Comparison of ENCODE assay signal across 17 cellular contexts in the genomic region with DNA sequence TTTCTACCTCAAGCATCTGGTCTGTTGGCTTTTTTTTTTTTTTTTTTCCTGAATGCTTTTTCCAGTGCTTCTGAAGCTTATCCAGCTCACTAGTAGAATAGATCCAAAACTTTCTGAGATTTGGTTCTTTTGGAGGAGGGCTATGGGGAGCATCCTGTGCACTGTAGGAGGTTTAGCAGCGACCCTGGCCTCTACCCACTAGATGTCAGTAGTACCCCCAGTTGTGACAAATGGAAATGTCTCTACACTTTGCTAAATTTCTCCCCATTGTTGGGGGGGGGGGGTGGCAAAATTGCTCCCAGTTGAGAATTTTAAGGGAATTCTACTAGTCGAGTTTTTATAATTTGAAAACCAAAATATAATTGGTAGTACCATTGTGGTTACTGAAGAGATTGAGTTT. TPM values are rescaled to one million over a fixed set of nuclear protein-coding genes. Genes with fewer than 3 reads are reported as not detected.
DNase-seq lines count a peak whose midpoint lies in the region; ATAC-seq and TF ChIP-seq lines count a peak whose summit lies in the region.
"Had no signal": no experiment of that assay in that cellular context is flagged by ENCODE, and none has a peak within 500 bp of the region (broad histone marks: within the 10 kb centered on the region; RNA-seq: fewer than 3 reads in every experiment).

No MANE protein-coding gene starts in this region.

- H3F3A ChIP-seq in GM23338 (replicated peaks; ENCODE audit: low read depth) = no peaks in the 10 kb centered on the region

- H3K4me2 ChIP-seq in GM23338 = no peak overlapping the region
- H3K4me2 ChIP-seq in osteoblast (ENCODE audit: insufficient read depth, low read length) = no peak overlapping the region

- CTCF ChIA-PET in CD8-positive, alpha-beta memory T cell (lab: Charles Lee) = interaction anchor here (0.7 to 1.5 kb wide), 3 partner anchors 23 to 1258 kb away, joined by 3 to 7 read pairs (median 3); partner anchors contain the start of gene PPA2

- H3K4me1 ChIP-seq in GM23338 (ENCODE audit: insufficient read depth) (no peaks in the 10 kb centered on the region), SJCRH30 (no peaks in the 10 kb centered on the region), osteoblast (ENCODE audit: insufficient read depth, low read length) (no peaks in the 10 kb centered on the region)
- no peaks in the 10 kb centered on the region for H3K4me1 ChIP-seq in CD8-positive, alpha-beta memory T cell (ENCODE audit: insufficient read depth, low read length)

- H4K20me1 ChIP-seq in GM23338 (replicated peaks; ENCODE audit: insufficient read depth) (no peaks in the 10 kb centered on the region), osteoblast (ENCODE audit: insufficient read depth, low read length) (no peaks in the 10 kb centered on the region)

- H3K79me2 ChIP-seq in GM23338 (replicated peaks; ENCODE audit: insufficient read depth) (no peaks in the 10 kb centered on the region), osteoblast (ENCODE audit: insufficient read depth, low read length) (no peaks in the 10 kb centered on the region)

- peak; percentile 78 for ATAC-seq in GM23338
- ATAC-seq: T-helper 17 cell had no signal

- H3K27ac Mint-ChIP-seq in GM23338 = no peak overlapping the region
- no peak overlapping the region for H3K27ac Mint-ChIP-seq in CD8-positive, alpha-beta memory T cell
- H3K27ac Mint-ChIP-seq: activated CD4-positive, alpha-beta T cell treated with anti-CD3 and anti-CD28 coated beads, Interleukin-2, amount 10 ng/mL, durations not matched to agents 7 days and 5 days; brain; CD14-positive monocyte; T-helper 17 cell had no signal

- no peak overlapping the region for H3K27ac ChIP-seq in GM23338 (ENCODE audit: low read depth)
- H3K27ac ChIP-seq in SJCRH30 = no peak overlapping the region
- no peak overlapping the region for H3K27ac ChIP-seq in osteoblast (ENCODE audit: low read depth, low read length)
- H3K27ac ChIP-seq in CD8-positive, alpha-beta memory T cell (ENCODE audit: low read depth, low read length) = no peak overlapping the region
- H3K27ac ChIP-seq: thoracic aorta had no signal

- peaks cover 3% of the 10 kb centered on the region for H3K27me3 Mint-ChIP-seq in GM23338 (ENCODE audit: insufficient read depth, low read depth, poor library complexity)
- peaks cover 16 to 38% of the 10 kb centered on the region in 2 donors for H3K27me3 Mint-ChIP-seq in CD8-positive, alpha-beta memory T cell

- H3K36me3 Mint-ChIP-seq in GM23338 (ENCODE audit: low read depth) = no peaks in the 10 kb centered on the region
- no peaks in the 10 kb centered on the region for H3K36me3 Mint-ChIP-seq in CD8-positive, alpha-beta memory T cell
- H3K36me3 Mint-ChIP-seq: brain, CD14-positive monocyte had no signal

- peaks cover 3% of the 10 kb centered on the region; the same call in 1 of the 3 replicates for H3K9me3 Mint-ChIP-seq in GM23338
- H3K9me3 Mint-ChIP-seq in CD8-positive, alpha-beta memory T cell = peaks cover 0 to 3% (median 0%) of the 10 kb centered on the region in 5 donors

- no peak overlapping the region for H3K4me3 ChIP-seq in GM23338
- no peak overlapping the region for H3K4me3 ChIP-seq in SJCRH30
- H3K4me3 ChIP-seq in osteoblast (ENCODE audit: insufficient read depth, low read length) = no peak overlapping the region
- no peak overlapping the region for H3K4me3 ChIP-seq in CD8-positive, alpha-beta memory T cell (ENCODE audit: low read length)
- H3K4me3 ChIP-seq: lung, thoracic aorta had no signal

- peak; percentile 58 to 63 for TF ChIP-seq CTCF in GM23338 (conservative IDR thresholded peaks at IDR 0.05; ENCODE audit: low read depth in 2 of 2)
- TF ChIP-seq CTCF in osteoblast (IDR thresholded peaks at IDR 0.05; ENCODE audit: extremely low read depth, low read depth, low read length) = no peak

- no peaks in the 10 kb centered on the region for H3K36me3 ChIP-seq in GM23338 (ENCODE audit: insufficient read depth)
- no peaks in the 10 kb centered on the region for H3K36me3 ChIP-seq in SJCRH30
- no peaks in the 10 kb centered on the region for H3K36me3 ChIP-seq in osteoblast (ENCODE audit: insufficient read depth, low read length)
- no peaks in the 10 kb centered on the region for H3K36me3 ChIP-seq in CD8-positive, alpha-beta memory T cell (ENCODE audit: insufficient read depth, low read length)
- H3K36me3 ChIP-seq: thoracic aorta had no signal

- no peak overlapping the region for H3K4me3 Mint-ChIP-seq in GM23338
- no peak overlapping the region for H3K4me3 Mint-ChIP-seq in CD8-positive, alpha-beta memory T cell
- H3K4me3 Mint-ChIP-seq: activated CD4-positive, alpha-beta T cell treated with anti-CD3 and anti-CD28 coated beads, Interleukin-2, amount 10 ng/mL, durations not matched to agents 7 days and 5 days; brain; CD14-positive monocyte; T-helper 17 cell had no signal

- H2AFZ ChIP-seq in GM23338 (no peak overlapping the region), osteoblast (ENCODE audit: low read length) (no peak overlapping the region)

- peak; percentile 33 for DNase-seq in D341Med (ENCODE audit: low spot score)
- DNase-seq in GM23338 (ENCODE audit: low spot score) = peak; percentile 50
- DNase-seq in SJCRH30 = peak; percentile 7 to 49
- DNase-seq in iPS-NIHi11 (ENCODE audit: low spot score) = peak; percentile 7
- no peak for DNase-seq in osteoblast (ENCODE audit: insufficient read length, low spot score, missing footprints)
- no peak for DNase-seq in activated CD4-positive, alpha-beta T cell treated with anti-CD3 and anti-CD28 coated beads, Interleukin-2, amount 50 U/mL, for 4 hours
- DNase-seq in CD8-positive, alpha-beta memory T cell = no peak
- DNase-seq in OCI-M2 (lab: John Stamatoyannopoulos, UW; ENCODE audit: unreplicated experiment) = no peak
- DNase-seq: activated CD4-positive, alpha-beta T cell treated with anti-CD3 and anti-CD28 coated beads, Interleukin-2, amount 10 ng/mL, durations not matched to agents 7 days and 5 days; NCI-H1694 treated with DMSO at 0.1 percent for 48 hours; nucleus accumbens; stimulated activated CD4-positive, alpha-beta T cell treated with anti-CD3 and anti-CD28 coated beads, Interleukin-12 subunit alpha, Interleukin-12 subunit beta, amount 100 ng/mL, for 4 hours; T-helper 17 cell had no signal

- H3K4me1 Mint-ChIP-seq in GM23338 = no peaks in the 10 kb centered on the region
- no peaks in the 10 kb centered on the region for H3K4me1 Mint-ChIP-seq in CD8-positive, alpha-beta memory T cell
- H3K4me1 Mint-ChIP-seq: activated CD4-positive, alpha-beta T cell treated with anti-CD3 and anti-CD28 coated beads, Interleukin-2, amount 10 ng/mL, durations not matched to agents 7 days and 5 days; brain; CD14-positive monocyte; T-helper 17 cell had no signal

- H3K9me3 ChIP-seq in SJCRH30 (replicated peaks) (no peaks in the 10 kb centered on the region), osteoblast (ENCODE audit: low read depth, low read length) (no peaks in the 10 kb centered on the region)
- no peaks in the 10 kb centered on the region for H3K9me3 ChIP-seq in CD8-positive, alpha-beta memory T cell (ENCODE audit: low read length)
- H3K9me3 ChIP-seq: thoracic aorta had no signal

- H3K27me3 ChIP-seq in GM23338 (ENCODE audit: insufficient read depth) (no peaks in the 10 kb centered on the region), SJCRH30 (no peaks in the 10 kb centered on the region), osteoblast (ENCODE audit: insufficient read depth, low read length) (no peaks in the 10 kb centered on the region)
- H3K27me3 ChIP-seq in CD8-positive, alpha-beta memory T cell (ENCODE audit: insufficient read depth, low read length, poor library complexity, severe bottlenecking) = peaks cover 3% of the 10 kb centered on the region

- H3K9me2 ChIP-seq in GM23338 (ENCODE audit: insufficient read depth) = no peaks in the 10 kb centered on the region

- POLR2A ChIA-PET in CD8-positive, alpha-beta memory T cell (lab: Charles Lee) = no interaction called here

TF ChIP-seq in GM23338, 12 proteins besides CTCF, POLR2A, EP300 and RAD21:
- TF ChIP-seq EZH2 (IDR thresholded peaks at IDR 0.05; ENCODE audit: low read depth, unreplicated experiment) (no peak), ZNF331 (CRISPR knock-in tag; IDR thresholded peaks at IDR 0.05; ENCODE audit: low read depth) (no peak), EZH2phosphoT487 (IDR thresholded peaks at IDR 0.05; ENCODE audit: unreplicated experiment) (no peak), JUNB (IDR thresholded peaks at IDR 0.05; ENCODE audit: unreplicated experiment) (no peak), CREB1 (CRISPR knock-in tag; IDR thresholded peaks at IDR 0.05; ENCODE audit: low read depth) (no peak)

RNA-seq across cellular contexts. Expression of gene PPA2, which starts 23.0 kb away (rescaled TPM):
- total RNA-seq in GM23338 (2014; rRNA removed; shearing (Covaris generic)) = 50.3 and 58.4 TPM in 2 replicates
- polyA plus RNA-seq in GM23338 (2016; fragmentation: Nextera tagmentation; extraction: Ambion mirVana) = 63.7 and 73.1 TPM in 2 replicates
- total RNA-seq in SJCRH30 (2014; rRNA removed; shearing (Covaris generic)) = 46.9 and 47.1 TPM in 2 replicates
- 67.0 and 68.7 TPM in 2 replicates for total RNA-seq in osteoblast
- total RNA-seq in CD8-positive, alpha-beta memory T cell = 100 to 1,000 TPM in 1 of 2 experiments, 10 to 100 TPM in 1; 98.6 to 113 TPM
- polyA plus RNA-seq in CD8-positive, alpha-beta memory T cell = 140 TPM

RNA-seq across cellular contexts. Expression of gene ARHGEF38, which starts 55.5 kb away (rescaled TPM):
- not detected in 2 replicates for total RNA-seq in GM23338 (2014; rRNA removed; shearing (Covaris generic))
- polyA plus RNA-seq in GM23338 (2016; fragmentation: Nextera tagmentation; extraction: Ambion mirVana) = 0.58 TPM in 1 of 2 replicates, not detected in the other
- total RNA-seq in SJCRH30 (2014; rRNA removed; shearing (Covaris generic)) = not detected in 2 replicates
- total RNA-seq in osteoblast = not detected in 2 replicates
- total RNA-seq in CD8-positive, alpha-beta memory T cell = not detected
- polyA plus RNA-seq in CD8-positive, alpha-beta memory T cell = not detected
- total RNA-seq: activated CD4-positive, alpha-beta T cell treated with anti-CD3 and anti-CD28 coated beads, Interleukin-2, amount 10 ng/mL, durations not matched to agents 7 days and 5 days; T-helper 17 cell; thoracic aorta had no signal
- polyA plus RNA-seq: CD14-positive monocyte had no signal

Comparison
In these comparisons a context has a peak if more than half of its experiments do, and no peak if none do; other contexts are left out.
1. DNase-seq: peak in D341Med (single experiment), GM23338 (single experiment), SJCRH30 (2 of 2) and iPS-NIHi11 (single experiment); none in osteoblast (single experiment), activated CD4-positive, alpha-beta T cell treated with anti-CD3 and anti-CD28 coated beads, Interleukin-2, amount 50 U/mL, for 4 hours (0 of 2), CD8-positive, alpha-beta memory T cell (0 of 5) and OCI-M2 (single experiment).